ENCODE assay signal across 17 cellular contexts in the genomic region with DNA sequence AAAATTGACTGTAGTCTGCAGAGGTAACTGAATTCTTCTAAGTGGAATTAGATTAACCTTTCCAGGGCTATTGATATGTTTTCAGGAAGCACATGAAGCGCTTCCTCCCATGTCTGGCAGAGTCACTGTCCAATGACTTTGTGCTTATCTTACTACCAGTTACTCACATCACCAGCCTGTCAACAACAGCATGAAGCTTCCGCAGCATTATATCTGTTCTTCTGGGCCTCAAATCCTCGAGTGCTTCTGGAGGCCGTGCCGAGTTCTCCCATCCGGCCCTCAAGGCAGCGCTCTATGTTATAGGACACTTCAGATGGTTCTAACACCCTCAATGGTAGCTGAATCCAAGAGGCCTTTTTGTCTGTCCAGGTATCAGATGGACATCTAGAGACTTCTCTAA. TPM values are rescaled to one million over a fixed set of nuclear protein-coding genes. Genes with fewer than 3 reads are reported as not detected.
DNase-seq lines count a peak whose midpoint lies in the region; ATAC-seq and TF ChIP-seq lines count a peak whose summit lies in the region.
"Had no signal": no experiment of that assay in that cellular context is flagged by ENCODE, and none has a peak within 500 bp of the region (broad histone marks: within the 10 kb centered on the region; RNA-seq: fewer than 3 reads in every experiment).

No MANE protein-coding gene starts in this region.

- H3K36me3 Mint-ChIP-seq in natural killer cell treated with Interleukin-12 subunit alpha and Interleukin-12 subunit beta and Interleukin-15 and Interleukin-18, amount 100 ng/mL, for 72 hours: no peaks in the 10 kb centered on the region
- no peaks in the 10 kb centered on the region for H3K36me3 Mint-ChIP-seq in natural killer cell
- H3K36me3 Mint-ChIP-seq: CD14-positive monocyte had no signal

- H3K4me1 Mint-ChIP-seq in natural killer cell treated with Interleukin-12 subunit alpha and Interleukin-12 subunit beta and Interleukin-15 and Interleukin-18, amount 100 ng/mL, for 72 hours (ENCODE audit: low read depth in 2 of 2): no peaks in the 10 kb centered on the region
- no peaks in the 10 kb centered on the region for H3K4me1 Mint-ChIP-seq in natural killer cell
- H3K4me1 Mint-ChIP-seq: CD14-positive monocyte had no signal

- no peak overlapping the region for H3K4me3 Mint-ChIP-seq in natural killer cell treated with Interleukin-12 subunit alpha and Interleukin-12 subunit beta and Interleukin-15 and Interleukin-18, amount 100 ng/mL, for 72 hours
- H3K4me3 Mint-ChIP-seq in natural killer cell: no peak overlapping the region
- H3K4me3 Mint-ChIP-seq: CD14-positive monocyte had no signal

- no peaks in the 10 kb centered on the region for H3K4me1 ChIP-seq in lower lobe of right lung

- no peak for ATAC-seq in natural killer cell treated with Interleukin-12 subunit alpha and Interleukin-12 subunit beta and Interleukin-15 and Interleukin-18, amount 100 ng/mL, for 72 hours
- ATAC-seq in natural killer cell: no peak
- ATAC-seq in lower lobe of right lung: no peak
- no peak for ATAC-seq in GM18870 (IDR thresholded peaks at IDR 0.05; ENCODE audit: unreplicated experiment)
- ATAC-seq in HG03196 (IDR thresholded peaks at IDR 0.05; ENCODE audit: unreplicated experiment): no peak

- intact Hi-C loops in natural killer cell (cut with micrococcal nuclease) (no loop called here), lower lobe of right lung (cut with DNase I) (no loop called here)

- no peaks in the 10 kb centered on the region for H3K27me3 ChIP-seq in lower lobe of right lung (ENCODE audit: low read depth)

- H3K36me3 ChIP-seq in lower lobe of right lung: peaks cover 8% of the 10 kb centered on the region

- TF ChIP-seq CTCF in natural killer cell (IDR thresholded peaks at IDR 0.05): no peak
- TF ChIP-seq CTCF in lower lobe of right lung (IDR thresholded peaks at IDR 0.05): no peak

- no peaks in the 10 kb centered on the region for H3K9me3 ChIP-seq in lower lobe of right lung

- no peak overlapping the region for H3K4me3 ChIP-seq in lower lobe of right lung
- H3K4me3 ChIP-seq: PC-9 had no signal

- peak overlapping the region; percentile 7 for H3K27ac ChIP-seq in lower lobe of right lung
- H3K27ac ChIP-seq: KMS-11, PC-9 had no signal

- no peak overlapping the region for H3K27ac Mint-ChIP-seq in natural killer cell treated with Interleukin-12 subunit alpha and Interleukin-12 subunit beta and Interleukin-15 and Interleukin-18, amount 100 ng/mL, for 72 hours
- no peak overlapping the region for H3K27ac Mint-ChIP-seq in natural killer cell
- H3K27ac Mint-ChIP-seq: CD14-positive monocyte had no signal

- peaks cover 3 to 11% of the 10 kb centered on the region in 2 donors for H3K27me3 Mint-ChIP-seq in natural killer cell treated with Interleukin-12 subunit alpha and Interleukin-12 subunit beta and Interleukin-15 and Interleukin-18, amount 100 ng/mL, for 72 hours
- peaks cover 4 to 10% of the 10 kb centered on the region in 2 donors for H3K27me3 Mint-ChIP-seq in natural killer cell (ENCODE audit: low read depth in 2 of 2)

- DNase-seq in natural killer cell treated with Interleukin-12 subunit alpha and Interleukin-12 subunit beta and Interleukin-15 and Interleukin-18, amount 100 ng/mL, for 72 hours (ENCODE audit: low spot score): peak; percentile 46
- DNase-seq in natural killer cell: no peak
- peak; percentile 55 to 85 for DNase-seq in dermis microvascular lymphatic vessel endothelial cell (ENCODE audit: low read depth in 2 of 2)
- DNase-seq in lower lobe of right lung: no peak
- DNase-seq in activated T-cell treated with anti-CD3 and anti-CD28 coated beads, Interleukin-2, amount 50 U/mL, for 1 hour: no peak
- DNase-seq in cortex of kidney (lab: John Stamatoyannopoulos, UW): no peak
- DNase-seq: 8988T, DMS79 treated with DMSO at 0.1 percent for 48 hours, NCI-H1436, NCI-H1930, NCI-H226, NCI-H524, PC-9 had no signal

- no peaks in the 10 kb centered on the region for H3K9me3 Mint-ChIP-seq in natural killer cell treated with Interleukin-12 subunit alpha and Interleukin-12 subunit beta and Interleukin-15 and Interleukin-18, amount 100 ng/mL, for 72 hours
- no peaks in the 10 kb centered on the region for H3K9me3 Mint-ChIP-seq in natural killer cell

RNA-seq across cellular contexts. Expression of a gene that starts 33.2 kb away (rescaled TPM):
- total RNA-seq in natural killer cell treated with Interleukin-12 subunit alpha and Interleukin-12 subunit beta and Interleukin-15 and Interleukin-18, amount 100 ng/mL, for 72 hours: 10 to 100 TPM; 16.4 to 25.2 TPM
- 10 to 100 TPM in 2 of 3 donors, 1 to 10 TPM in 1; 8.3 to 15.3 (median 11.3) TPM for total RNA-seq in natural killer cell
- total RNA-seq in dermis microvascular lymphatic vessel endothelial cell: 51.5 and 59.3 TPM in 2 replicates
- total RNA-seq in lower lobe of right lung: 19.1 TPM

Comparison
In these comparisons a context has a peak if more than half of its experiments do, and no peak if none do; other contexts are left out.
1. DNase-seq: peak in natural killer cell treated with Interleukin-12 subunit alpha and Interleukin-12 subunit beta and Interleukin-15 and Interleukin-18, amount 100 ng/mL, for 72 hours (single experiment) and dermis microvascular lymphatic vessel endothelial cell (2 of 2); none in natural killer cell (single experiment), lower lobe of right lung (single experiment), activated T-cell treated with anti-CD3 and anti-CD28 coated beads, Interleukin-2, amount 50 U/mL, for 1 hour (single experiment) and cortex of kidney (single experiment).